Comparison of ENCODE assay signal across 8 cellular contexts in genomic region chr6:31970604-31971271, GRCh38. TPM values are rescaled to one million over a fixed set of nuclear protein-coding genes. Genes with fewer than 3 reads are reported as not detected.
DNase-seq lines count a peak whose midpoint lies in the region; ATAC-seq and TF ChIP-seq lines count a peak whose summit lies in the region.

No MANE protein-coding gene starts in this region.

- H3K9me3 ChIP-seq in AG04450 (ENCODE audit: control insufficient read depth, insufficient read depth, low read length) = no peaks in the 10 kb centered on the region; the same call in 1 of the 2 replicates
- no peaks in the 10 kb centered on the region for H3K9me3 ChIP-seq in iPS-20b (ENCODE audit: insufficient read depth, low read depth, low read length)
- no peaks in the 10 kb centered on the region for H3K9me3 ChIP-seq in testis

- H3K27ac ChIP-seq in AG04450 (ENCODE audit: low read depth, low read length) (peak overlapping the region; percentile 98), HL-60 (replicated peaks) (peak overlapping the region; percentile 93), iPS-20b (ENCODE audit: low read length) (no peak overlapping the region), testis (peak overlapping the region; percentile 91 to 98)

- POLR2A ChIA-PET in AG04450 (lab: Yijun Ruan, JAX) = interaction anchor here (1.2 to 2.7 kb wide), 3 partner anchors 12 to 136 kb away, joined by 3 to 10 read pairs (median 5); partner anchors contain the start of genes NELFE and SKIC2
- POLR2A ChIA-PET in activated CD4-positive, alpha-beta memory T cell treated with anti-CD3 and anti-CD28 coated beads, Interleukin-2, amount 10 ng/mL, durations not matched to agents 7 days and 5 days (lab: Charles Lee) = interaction anchor here (1.2 to 8.3 kb wide), 8 partner anchors 11 to 235 kb away, joined by 3 to 162 read pairs (median 6); partner anchors contain the start of genes ATF6B, CLIC1, EHMT2 and NELFE

- peak overlapping the region; percentile 99 for H3K27ac Mint-ChIP-seq in activated CD4-positive, alpha-beta memory T cell treated with anti-CD3 and anti-CD28 coated beads, Interleukin-2, amount 10 ng/mL, durations not matched to agents 7 days and 5 days

- TF ChIP-seq CTCF in AG04450 (IDR thresholded peaks at IDR 0.05; ENCODE audit: low read depth, low read length) = no peak
- TF ChIP-seq CTCF in HL-60 (IDR thresholded peaks at IDR 0.05; ENCODE audit: insufficient read depth, low read length) = no peak
- TF ChIP-seq CTCF in testis (IDR thresholded peaks at IDR 0.05) = no peak

- peaks cover 48% of the 10 kb centered on the region for H3K36me3 ChIP-seq in iPS-20b (ENCODE audit: insufficient read depth, low read depth, low read length)
- no peaks in the 10 kb centered on the region for H3K36me3 ChIP-seq in testis (ENCODE audit: low read depth, missing control alignments)

- ATAC-seq in HG02588 (IDR thresholded peaks at IDR 0.05; ENCODE audit: unreplicated experiment) = no peak
- ATAC-seq in HG02973 (IDR thresholded peaks at IDR 0.05; ENCODE audit: unreplicated experiment) = no peak

- peaks cover 46% of the 10 kb centered on the region for H3K36me3 Mint-ChIP-seq in activated CD4-positive, alpha-beta memory T cell treated with anti-CD3 and anti-CD28 coated beads, Interleukin-2, amount 10 ng/mL, durations not matched to agents 7 days and 5 days (ENCODE audit: low read depth)

- H3K9ac ChIP-seq in iPS-20b (ENCODE audit: low read depth, low read length) = no peak overlapping the region

- H3K27me3 Mint-ChIP-seq in activated CD4-positive, alpha-beta memory T cell treated with anti-CD3 and anti-CD28 coated beads, Interleukin-2, amount 10 ng/mL, durations not matched to agents 7 days and 5 days = no peaks in the 10 kb centered on the region

- H3K4me3 ChIP-seq in AG04450 (ENCODE audit: low read depth, low read length) = peak overlapping the region; percentile 96
- H3K4me3 ChIP-seq in HL-60 (replicated peaks; ENCODE audit: insufficient read depth, low read length) = peak overlapping the region; percentile 82
- peak overlapping the region; percentile 81 for H3K4me3 ChIP-seq in iPS-20b (ENCODE audit: low read length)
- peak overlapping the region; percentile 77 to 82 for H3K4me3 ChIP-seq in testis

- H3K4me1 Mint-ChIP-seq in activated CD4-positive, alpha-beta memory T cell treated with anti-CD3 and anti-CD28 coated beads, Interleukin-2, amount 10 ng/mL, durations not matched to agents 7 days and 5 days = peaks cover 45% of the 10 kb centered on the region

- no peaks in the 10 kb centered on the region for H3K9me3 Mint-ChIP-seq in activated CD4-positive, alpha-beta memory T cell treated with anti-CD3 and anti-CD28 coated beads, Interleukin-2, amount 10 ng/mL, durations not matched to agents 7 days and 5 days

- H3K27me3 ChIP-seq in AG04450 (ENCODE audit: control insufficient read depth, insufficient read depth, low read length) (no peaks in the 10 kb centered on the region), HL-60 (ENCODE audit: insufficient read depth, poor library complexity, severe bottlenecking) (no peaks in the 10 kb centered on the region), iPS-20b (ENCODE audit: insufficient read depth, low read length) (no peaks in the 10 kb centered on the region), testis (no peaks in the 10 kb centered on the region)

- CTCF ChIA-PET in AG04450 (lab: Charles Lee) = interaction anchor here (1.1 kb wide), 1 partner anchor 19 kb away, joined by 7 read pairs; no protein-coding TSS in a partner anchor
- CTCF ChIA-PET in activated CD4-positive, alpha-beta memory T cell treated with anti-CD3 and anti-CD28 coated beads, Interleukin-2, amount 10 ng/mL, durations not matched to agents 7 days and 5 days (lab: Charles Lee) = interaction anchor here (1.2 to 3.0 kb wide), 4 partner anchors 10 to 107 kb away, joined by 3 to 13 read pairs (median 10); partner anchors contain the start of genes NELFE, NEU1 and SKIC2

- H3K4me1 ChIP-seq in iPS-20b (ENCODE audit: insufficient read depth, low read length) = no peaks in the 10 kb centered on the region; the same call in 1 of the 2 replicates
- peaks cover 19% of the 10 kb centered on the region for H3K4me1 ChIP-seq in testis

- intact Hi-C loops in testis (cut with DNase I; ENCODE audit: low total_unique reads) = no loop called here

- DNase-seq in AG04450 (ENCODE audit: low read depth, low spot score) = no peak
- DNase-seq in HL-60 (ENCODE audit: low read depth in 1 of 2, low spot score in 1 of 2) = no peak
- no peak for DNase-seq in activated CD4-positive, alpha-beta memory T cell treated with anti-CD3 and anti-CD28 coated beads, Interleukin-2, amount 10 ng/mL, durations not matched to agents 7 days and 5 days
- DNase-seq in testis = no peak
- no peak for DNase-seq in DMS153 treated with DMSO at 0.1 percent for 48 hours (lab: John Stamatoyannopoulos, UW; ENCODE audit: unreplicated experiment)

- peak overlapping the region; percentile 97 for H3K4me3 Mint-ChIP-seq in activated CD4-positive, alpha-beta memory T cell treated with anti-CD3 and anti-CD28 coated beads, Interleukin-2, amount 10 ng/mL, durations not matched to agents 7 days and 5 days

- WGBS in testis, 2 donors = 34 to 65% methylated on average over 18 of the region's 18 CpGs

- no peak for TF ChIP-seq POLR2A in testis (IDR thresholded peaks at IDR 0.05)

RNA-seq across cellular contexts. Expression of gene DXO, which starts 1.2 kb away (rescaled TPM):
- 11.4 and 14.9 TPM in 2 replicates for polyA plus RNA-seq in AG04450 (2011; rRNA removed)
- polyA minus RNA-seq in AG04450 (2011; rRNA and poly(A)+ RNA removed) = 14.8 and 22.1 TPM in 2 replicates
- total RNA-seq in activated CD4-positive, alpha-beta memory T cell treated with anti-CD3 and anti-CD28 coated beads, Interleukin-2, amount 10 ng/mL, durations not matched to agents 7 days and 5 days = 10 to 100 TPM; 16.7 to 17.5 TPM
- 10 to 100 TPM; 43.7 to 59.1 TPM for total RNA-seq in testis
- 96.6 TPM for polyA plus RNA-seq in testis (ENCODE audit: insufficient read depth, low read depth, low replicate concordance)

RNA-seq across cellular contexts. Expression of gene C4A, which starts 11.1 kb away (rescaled TPM):
- polyA plus RNA-seq in AG04450 (2011; rRNA removed) (7.5 and 7.6 TPM in 2 replicates), testis (ENCODE audit: insufficient read depth, low read depth, low replicate concordance) (114 TPM)
- polyA minus RNA-seq in AG04450 (2011; rRNA and poly(A)+ RNA removed) = 4.8 and 8.9 TPM in 2 replicates
- total RNA-seq in activated CD4-positive, alpha-beta memory T cell treated with anti-CD3 and anti-CD28 coated beads, Interleukin-2, amount 10 ng/mL, durations not matched to agents 7 days and 5 days = 1 to 10 TPM; 3.3 to 5.7 TPM
- total RNA-seq in testis = 100 to 1,000 TPM in 1 of 2 donors, 10 to 100 TPM in 1; 24.6 to 123 TPM

RNA-seq across cellular contexts. Expression of gene SKIC2, which starts 11.8 kb away (rescaled TPM):
- polyA plus RNA-seq in AG04450 (2011; rRNA removed) (26.0 and 30.4 TPM in 2 replicates), testis (ENCODE audit: insufficient read depth, low read depth, low replicate concordance) (39.6 TPM)
- 66.5 and 80.7 TPM in 2 replicates for polyA minus RNA-seq in AG04450 (2011; rRNA and poly(A)+ RNA removed)
- 10 to 100 TPM; 69.4 to 74.2 TPM for total RNA-seq in activated CD4-positive, alpha-beta memory T cell treated with anti-CD3 and anti-CD28 coated beads, Interleukin-2, amount 10 ng/mL, durations not matched to agents 7 days and 5 days
- total RNA-seq in testis = 10 to 100 TPM; 59.2 to 73.0 TPM

RNA-seq across cellular contexts. Expression of gene NELFE, which starts 12.0 kb away (rescaled TPM):
- polyA plus RNA-seq in AG04450 (2011; rRNA removed) = 51.4 and 55.7 TPM in 2 replicates
- 44.2 and 50.5 TPM in 2 replicates for polyA minus RNA-seq in AG04450 (2011; rRNA and poly(A)+ RNA removed)
- 10 to 100 TPM; 69.6 to 70.6 TPM for total RNA-seq in activated CD4-positive, alpha-beta memory T cell treated with anti-CD3 and anti-CD28 coated beads, Interleukin-2, amount 10 ng/mL, durations not matched to agents 7 days and 5 days
- total RNA-seq in testis = 100 to 1,000 TPM; 181 to 219 TPM
- 292 TPM for polyA plus RNA-seq in testis (ENCODE audit: insufficient read depth, low read depth, low replicate concordance)

RNA-seq across cellular contexts. Expression of gene CFB, which starts 24.8 kb away (rescaled TPM):
- 13.3 and 14.0 TPM in 2 replicates for polyA plus RNA-seq in AG04450 (2011; rRNA removed)
- polyA minus RNA-seq in AG04450 (2011; rRNA and poly(A)+ RNA removed) = 8.9 and 10.8 TPM in 2 replicates
- under 1 TPM; 0.58 to 0.60 TPM for total RNA-seq in activated CD4-positive, alpha-beta memory T cell treated with anti-CD3 and anti-CD28 coated beads, Interleukin-2, amount 10 ng/mL, durations not matched to agents 7 days and 5 days
- 1 to 10 TPM; 4.8 to 5.8 TPM for total RNA-seq in testis
- polyA plus RNA-seq in testis (ENCODE audit: insufficient read depth, low read depth, low replicate concordance) = 38.6 TPM
